ENCODE assay signal across 23 cellular contexts in genomic region chr1:40781614-40781971, GRCh38. TPM values are rescaled to one million over a fixed set of nuclear protein-coding genes. Genes with fewer than 3 reads are reported as not detected.
A peak's percentile ranks its signal among the peaks of the same experiment; 100 is the strongest.
DNase-seq lines count a peak whose midpoint lies in the region; ATAC-seq, FAIRE-seq and TF ChIP-seq lines count a peak whose summit lies in the region.
"Had no signal": no experiment of that assay in that cellular context is flagged by ENCODE, and none has a peak within 500 bp of the region (broad histone marks: within the 10 kb centered on the region; RNA-seq: fewer than 3 reads in every experiment).

No MANE protein-coding gene starts in this region.

- peaks cover 43% of the 10 kb centered on the region for H3K4me1 Mint-ChIP-seq in GM23338
- peaks cover 25% of the 10 kb centered on the region for H3K4me1 Mint-ChIP-seq in nephron
- H3K4me1 Mint-ChIP-seq in type B pancreatic cell (ENCODE audit: unreplicated experiment) = peaks cover 15% of the 10 kb centered on the region

- in situ Hi-C loops in K562 (cut with MboI) = loop anchor here (5.0 kb wide), 1 partner anchor 61 kb away; no protein-coding TSS in a partner anchor

- H3K27me3 ChIP-seq in GM23338 (ENCODE audit: insufficient read depth) = peaks cover 53% of the 10 kb centered on the region
- H3K27me3 ChIP-seq in K562 (ENCODE audit: control insufficient read depth in 2 of 2, insufficient read depth in 2 of 2, low read length in 2 of 2) = no peaks in the 10 kb centered on the region
- peaks cover 0 to 2% of the 10 kb centered on the region in 2 donors for H3K27me3 ChIP-seq in small intestine (ENCODE audit: control insufficient read depth in 2 of 2, insufficient read depth in 2 of 2, low read length in 2 of 2)

- H3K79me2 ChIP-seq in GM23338 (replicated peaks; ENCODE audit: insufficient read depth) (no peaks in the 10 kb centered on the region), K562 (ENCODE audit: control insufficient read depth, insufficient read depth, low read length) (peaks cover 7% of the 10 kb centered on the region; the same call in 2 of the 3 replicates)

- H3K27ac Mint-ChIP-seq in GM23338 (no peak overlapping the region), nephron (no peak overlapping the region), type B pancreatic cell (peak overlapping the region; percentile 71)
- H3K27ac Mint-ChIP-seq: CD8-positive, alpha-beta memory T cell had no signal

- H3K9me3 ChIP-seq in K562 (replicated peaks; ENCODE audit: control insufficient read depth, insufficient read depth, low read depth, low read length) (no peaks in the 10 kb centered on the region; the same call in 1 of the 2 replicates), small intestine (ENCODE audit: control insufficient read depth, low read depth) (no peaks in the 10 kb centered on the region)

- no peak for TF ChIP-seq RAD21 in K562 (CRISPR knock-in tag; conservative IDR thresholded peaks at IDR 0.05 in 1 of 2, IDR thresholded peaks at IDR 0.05 in 1 of 2)

- peaks cover 37% of the 10 kb centered on the region for H3K27me3 Mint-ChIP-seq in GM23338 (ENCODE audit: insufficient read depth, low read depth, poor library complexity)
- H3K27me3 Mint-ChIP-seq in nephron (ENCODE audit: low read depth) = peaks cover 24% of the 10 kb centered on the region
- H3K27me3 Mint-ChIP-seq in type B pancreatic cell = peaks cover 29% of the 10 kb centered on the region

- H3K4me3 ChIP-seq in GM23338 = no peak overlapping the region
- no peak overlapping the region for H3K4me3 ChIP-seq in K562
- H3K4me3 ChIP-seq in small intestine (ENCODE audit: low read depth in 1 of 2, low read length in 2 of 2) = no peak overlapping the region

- DNase-seq in GM23338 (ENCODE audit: low spot score) (no peak), K562 (ENCODE audit: extremely low read depth in 1 of 4, low spot score in 3 of 4) (no peak), type B pancreatic cell (ENCODE audit: extremely low spot score, unreplicated experiment) (no peak), small intestine (no peak), NCI-H82 treated with DMSO at 0.1 percent for 48 hours (lab: John Stamatoyannopoulos, UW; ENCODE audit: unreplicated experiment) (no peak), T-helper 2 cell (no peak)
- DNase-seq: ACHN, C1 segment of cervical spinal cord, GDM1, H7, MV-4-11, NCI-H2029 treated with DMSO at 0.1 percent for 48 hours, NCI-H226, NCI-H510A treated with DMSO at 0.1 percent for 48 hours, NCI-H748 treated with DMSO at 0.1 percent for 48 hours, SIG-M5, SK-N-SH had no signal

- peaks cover 7% of the 10 kb centered on the region; the same call in 1 of the 2 replicates for H3K4me1 ChIP-seq in GM23338 (ENCODE audit: insufficient read depth)
- H3K4me1 ChIP-seq in K562 (replicated peaks in 1 of 2; ENCODE audit: control insufficient read depth in 2 of 2, insufficient read depth in 2 of 2, low read length in 2 of 2) = peaks cover 15 to 32% of the 10 kb centered on the region in 2 experiments
- peaks cover 0 to 3% of the 10 kb centered on the region in 2 donors for H3K4me1 ChIP-seq in small intestine (ENCODE audit: control insufficient read depth in 2 of 2, insufficient read depth in 1 of 2, low read depth in 1 of 2, low read length in 1 of 2)

- CTCF ChIA-PET in K562 (lab: Yijun Ruan, JAX; ENCODE audit: low intra/inter-chr PET ratio) = interaction anchor here (0.6 to 0.7 kb wide), 2 partner anchors 8 to 139 kb away, joined by 3 read pairs; no protein-coding TSS in a partner anchor

- H3K4me3 Mint-ChIP-seq in GM23338 = peak overlapping the region; percentile 83; the same call in 1 of the 3 replicates
- H3K4me3 Mint-ChIP-seq in nephron = peak overlapping the region; percentile 59 to 72 (median 71)
- H3K4me3 Mint-ChIP-seq in type B pancreatic cell = peak overlapping the region; percentile 65

- H3K27ac ChIP-seq in GM23338 (ENCODE audit: low read depth) (no peak overlapping the region), K562 (ENCODE audit: extremely low read depth, low read depth, low read length) (no peak overlapping the region), small intestine (ENCODE audit: low read depth in 1 of 2, low read length in 1 of 2) (no peak overlapping the region)

- no peak for TF ChIP-seq EP300 in K562 (IDR thresholded peaks at IDR 0.05; ENCODE audit: low read length)

- H3K4me2 ChIP-seq in GM23338 (no peak overlapping the region), K562 (ENCODE audit: insufficient read depth, low read length) (no peak overlapping the region)
- H3K4me2 ChIP-seq: SK-N-SH had no signal

- H3K36me3 Mint-ChIP-seq in GM23338 (ENCODE audit: low read depth) (peaks cover 21% of the 10 kb centered on the region), nephron (ENCODE audit: low read depth) (peaks cover 29% of the 10 kb centered on the region), type B pancreatic cell (peaks cover 14% of the 10 kb centered on the region)

- H3K9me1 ChIP-seq in K562 (ENCODE audit: control insufficient read depth, insufficient read depth, low read length) = no peaks in the 10 kb centered on the region

- intact Hi-C loops in K562 (cut with micrococcal nuclease) = no loop called here

- H3K36me3 ChIP-seq in GM23338 (ENCODE audit: insufficient read depth) (no peaks in the 10 kb centered on the region), K562 (ENCODE audit: control insufficient read depth, insufficient read depth, low read length) (no peaks in the 10 kb centered on the region), small intestine (ENCODE audit: control insufficient read depth in 2 of 2, insufficient read depth in 2 of 2, low read length in 2 of 2) (peaks cover 0 to 3% of the 10 kb centered on the region in 2 donors)

- BruUV-seq in K562 (replicated peaks; lab: Mats Ljungman, UMichigan) = no TSS peak

- peaks cover 18% of the 10 kb centered on the region for H3K9me3 Mint-ChIP-seq in GM23338
- H3K9me3 Mint-ChIP-seq in nephron = peaks cover 12% of the 10 kb centered on the region
- H3K9me3 Mint-ChIP-seq in type B pancreatic cell = peaks cover 9% of the 10 kb centered on the region
- H3K9me3 Mint-ChIP-seq: CD8-positive, alpha-beta memory T cell had no signal

- no peaks in the 10 kb centered on the region for H3F3A ChIP-seq in GM23338 (replicated peaks; ENCODE audit: low read depth)

- no peaks in the 10 kb centered on the region for H3K9me2 ChIP-seq in GM23338 (ENCODE audit: insufficient read depth)
- H3K9me2 ChIP-seq: SK-N-SH had no signal

- H4K20me1 ChIP-seq in GM23338 (replicated peaks; ENCODE audit: insufficient read depth) (no peaks in the 10 kb centered on the region), K562 (replicated peaks; ENCODE audit: control insufficient read depth, insufficient read depth, low read length) (no peaks in the 10 kb centered on the region; the same call in 1 of the 2 replicates)

- no peak overlapping the region; a peak in 1 of 4 replicates for H3K9ac ChIP-seq in K562 (ENCODE audit: insufficient read depth in 1 of 2, low read depth in 2 of 2, low read length in 2 of 2)
- H3K9ac ChIP-seq: SK-N-SH had no signal

- POLR2A ChIA-PET in K562 (lab: Yijun Ruan, JAX) = interaction anchor here (0.7 to 1.2 kb wide), 5 partner anchors 9 to 191 kb away, joined by 3 to 4 read pairs (median 3); no protein-coding TSS in a partner anchor

- no peak for TF ChIP-seq POLR2A in K562 (conservative IDR thresholded peaks at IDR 0.05)

- no peak overlapping the region for H2AFZ ChIP-seq in GM23338
- H2AFZ ChIP-seq in K562 (ENCODE audit: low read depth, low read length) = no peak overlapping the region

- WGBS in K562 (ENCODE audit: insufficient coverage, low coverage, missing lambda C conversion rate) = 77% methylated on average over 2 of the region's 2 CpGs
- WGBS in small intestine, 3 donors = 69 to 94% (median 89%) methylated on average over 2 of the region's 2 CpGs

- TF ChIP-seq CTCF in GM23338 (conservative IDR thresholded peaks at IDR 0.05; ENCODE audit: low read depth in 2 of 2) (no peak), K562 (IDR thresholded peaks at IDR 0.05 in 2 of 3, conservative IDR thresholded peaks at IDR 0.05 in 1 of 3; ENCODE audit: insufficient read depth in 2 of 3, low read depth in 1 of 3, low read length in 3 of 3) (no peak), nephron (IDR thresholded peaks at IDR 0.05; ENCODE audit: unreplicated experiment in 3 of 3) (no peak), type B pancreatic cell (conservative IDR thresholded peaks at IDR 0.05) (no peak)

- peak; percentile 42 for FAIRE-seq in K562 (lab: Jason Lieb, UNC)
- no peak for FAIRE-seq in small intestine (lab: Jason Lieb, UNC)
- FAIRE-seq: HTR-8/SVneo had no signal

- ATAC-seq in GM23338 = no peak
- ATAC-seq in K562 = no peak
- ATAC-seq: Panc1 had no signal

TF ChIP-seq in K562, 482 proteins besides CTCF, POLR2A, EP300 and RAD21 (continues in another document):
- TF ChIP-seq HDAC6 (IDR thresholded peaks at IDR 0.05; ENCODE audit: low read depth, low read length) (no peak), HMG20B (CRISPR knock-in tag; IDR thresholded peaks at IDR 0.05) (no peak), RBM25 (IDR thresholded peaks at IDR 0.05; ENCODE audit: low read depth, low read length, severe bottlenecking) (peak; percentile 73), KDM1A (IDR thresholded peaks at IDR 0.05) (peak in 1 of 2 experiments; percentile 35; a peak in 2 of 4 replicates), GTF2E2 (tag; IDR thresholded peaks at IDR 0.05) (no peak), TCF7 (IDR thresholded peaks at IDR 0.05; ENCODE audit: borderline replicate concordance) (no peak), SMARCA5 (IDR thresholded peaks at IDR 0.05) (0 out of 2 replicates have a peak, but pooled peaks have one; percentile 26)

RNA-seq across cellular contexts. Expression of gene KCNQ4, which starts 2.0 kb away (rescaled TPM):
- total RNA-seq in GM23338 (2014; rRNA removed; shearing (Covaris generic)) = 2.9 and 3.0 TPM in 2 replicates
- polyA plus RNA-seq in GM23338 (2016; fragmentation: Nextera tagmentation; extraction: Ambion mirVana) = 1.3 and 2.0 TPM in 2 replicates
- total RNA-seq in K562 (2011; cell fraction: chromatin; rRNA removed; ENCODE audit: low replicate concordance) = 4.1 and 12.8 TPM in 2 replicates
- total RNA-seq in K562 (2011; cell fraction: nucleolus; rRNA removed) = 7.4 and 7.5 TPM in 2 replicates
- 4.4 and 4.6 TPM in 2 replicates for total RNA-seq in K562 (2011; cell fraction: nucleoplasm; rRNA removed)
- total RNA-seq in K562 (2014; rRNA removed) = 1.6 and 1.8 TPM in 2 replicates
- 0.64 and 0.76 TPM in 2 replicates for total RNA-seq in K562 (2014; rRNA removed; fragmentation: Illumina TruSeq; extraction: Trizol)
- total RNA-seq in K562 (2015; rRNA removed; fragmentation: Illumina TruSeq; extraction: Trizol) = 0.72 and 0.79 TPM in 2 replicates
- total RNA-seq in K562 (2021) = 3.8 and 4.1 TPM in 2 replicates
- polyA plus RNA-seq in K562 (2011; rRNA removed) = 0.79 and 1.7 TPM in 2 replicates
- polyA plus RNA-seq in K562 (2011; cell fraction: cytosol; rRNA removed) = 1.1 and 1.3 TPM in 2 replicates
- 6.3 and 9.8 TPM in 2 replicates for polyA plus RNA-seq in K562 (2011; cell fraction: nucleus; rRNA removed)
- polyA plus RNA-seq in K562 (2012) = 2.5 and 4.6 TPM in 2 replicates
- polyA plus RNA-seq in K562 (2014; fragmentation: Illumina TruSeq; extraction: Trizol) = 3.5 and 3.8 TPM in 2 replicates
- polyA plus RNA-seq in K562 (2014; fragmentation: Nextera tagmentation; extraction: Ambion mirVana) = under 1 TPM; 0.07 to 0.27 TPM
- 3.4 and 3.7 TPM in 2 replicates for polyA plus RNA-seq in K562 (2014; rRNA removed)
- polyA minus RNA-seq in K562 (2011; rRNA and poly(A)+ RNA removed) = 0.42 and 0.49 TPM in 2 replicates
- polyA minus RNA-seq in K562 (2011; cell fraction: cytosol; rRNA and poly(A)+ RNA removed) = 1.0 TPM in 2 replicates
- 3.6 and 3.7 TPM in 2 replicates for polyA minus RNA-seq in K562 (2011; cell fraction: nucleus; rRNA and poly(A)+ RNA removed)
- 0.85 and 1.1 TPM in 2 replicates for total RNA-seq in type B pancreatic cell (ENCODE audit: low replicate concordance)
- polyA plus RNA-seq in small intestine = 1 to 10 TPM in 2 of 3 donors, under 1 TPM in 1; 0.45 to 1.9 (median 1.4) TPM
- total RNA-seq: IMR-90, M059J had no signal
- polyA plus RNA-seq: CD8-positive, alpha-beta memory T cell had no signal
